1 cellular context compared by ENCODE assay signal in genomic region chr1:201945157-201945556, GRCh38.
TF ChIP-seq lines count a peak whose summit lies in the region.

No MANE protein-coding gene starts in this region.

TF ChIP-seq in K562, 482 proteins besides CTCF, POLR2A, EP300 and RAD21 (continued from another document and continues in another):
- TF ChIP-seq PATZ1 (CRISPR knock-in tag; IDR thresholded peaks at IDR 0.05; ENCODE audit: borderline replicate concordance), result no peak
- TF ChIP-seq KDM1A (IDR thresholded peaks at IDR 0.05), result no peak
- TF ChIP-seq IRF1 (CRISPR knock-in tag; IDR thresholded peaks at IDR 0.05; ENCODE audit: borderline replicate concordance), result no peak
- no peak for TF ChIP-seq SMARCB1 (IDR thresholded peaks at IDR 0.05; ENCODE audit: insufficient read length, low read depth)
- no peak for TF ChIP-seq TAF9B (IDR thresholded peaks at IDR 0.05; ENCODE audit: partially characterized antibody)
- TF ChIP-seq JUND (IDR thresholded peaks at IDR 0.05; ENCODE audit: borderline replicate concordance, low read depth, low read length), result peak; percentile 25; the same call in 1 of the 2 replicates
- peak; percentile 30; the same call in 1 of the 3 replicates for TF ChIP-seq JUND (tag; IDR thresholded peaks at IDR 0.05; ENCODE audit: borderline replicate concordance, low read depth, low read length)
- TF ChIP-seq SP1 (CRISPR knock-in tag; IDR thresholded peaks at IDR 0.05), result no peak
- peak; percentile 40; the same call in 1 of the 2 replicates for TF ChIP-seq ZBTB2 (IDR thresholded peaks at IDR 0.05)
- no peak for TF ChIP-seq CHAMP1 (IDR thresholded peaks at IDR 0.05)
- no peak for TF ChIP-seq CREM (IDR thresholded peaks at IDR 0.05; ENCODE audit: low read depth)
- TF ChIP-seq MBD1 (CRISPR knock-in tag; IDR thresholded peaks at IDR 0.05), result no peak
- no peak for TF ChIP-seq AFF4 (CRISPR knock-in tag; IDR thresholded peaks at IDR 0.05)
- TF ChIP-seq ATF7 (IDR thresholded peaks at IDR 0.05), result peak; percentile 27; the same call in 1 of the 2 replicates
- no peak for TF ChIP-seq MCM2 (IDR thresholded peaks at IDR 0.05; ENCODE audit: low read depth)
- no peak for TF ChIP-seq PML (IDR thresholded peaks at IDR 0.05; ENCODE audit: low read length)
- TF ChIP-seq ZFP36 (IDR thresholded peaks at IDR 0.05; ENCODE audit: low read depth, low read length, partially characterized antibody), result no peak
- no peak for TF ChIP-seq ZNF740 (CRISPR knock-in tag; IDR thresholded peaks at IDR 0.05)
- no peak for TF ChIP-seq ZNF740 (tag; IDR thresholded peaks at IDR 0.05)
- no peak for TF ChIP-seq ZBTB43 (CRISPR knock-in tag; IDR thresholded peaks at IDR 0.05)
- no peak for TF ChIP-seq ZNF655 (CRISPR knock-in tag; IDR thresholded peaks at IDR 0.05)
- no peak for TF ChIP-seq MIER1 (IDR thresholded peaks at IDR 0.05; ENCODE audit: low read depth)
- TF ChIP-seq ADNP (tag; IDR thresholded peaks at IDR 0.05), result no peak
- TF ChIP-seq ZNF780A (CRISPR knock-in tag; IDR thresholded peaks at IDR 0.05), result no peak
- TF ChIP-seq FOSL1 (tag; conservative IDR thresholded peaks at IDR 0.05), result no peak
- TF ChIP-seq TEAD1 (CRISPR knock-in tag; IDR thresholded peaks at IDR 0.05), result no peak
- no peak for TF ChIP-seq ZNF431 (CRISPR knock-in tag; IDR thresholded peaks at IDR 0.05)
- TF ChIP-seq GTF2E2 (tag; IDR thresholded peaks at IDR 0.05), result no peak
- no peak for TF ChIP-seq E2F6 (IDR thresholded peaks at IDR 0.05; ENCODE audit: borderline replicate concordance in 1 of 2, extremely low read depth in 1 of 2, insufficient read depth in 1 of 2, insufficient read length in 1 of 2, low read depth in 1 of 2, low read length in 1 of 2, poor library complexity in 1 of 2, severe bottlenecking in 1 of 2)
- no peak for TF ChIP-seq ZNF282 (CRISPR knock-in tag; IDR thresholded peaks at IDR 0.05)
- peak; percentile 55; the same call in 1 of the 2 replicates for TF ChIP-seq NBN (IDR thresholded peaks at IDR 0.05; ENCODE audit: low read depth)
- TF ChIP-seq FOXJ3 (CRISPR knock-in tag; IDR thresholded peaks at IDR 0.05), result no peak
- TF ChIP-seq BCOR (IDR thresholded peaks at IDR 0.05), result 0 out of 2 replicates have a peak, but pooled peaks have one; percentile 20
- no peak for TF ChIP-seq BDP1 (IDR thresholded peaks at IDR 0.05; ENCODE audit: insufficient read depth, insufficient read length)
- no peak for TF ChIP-seq SP2 (IDR thresholded peaks at IDR 0.05; ENCODE audit: extremely low read depth, low read depth, low read length, poor library complexity, severe bottlenecking)
- TF ChIP-seq POU5F1 (IDR thresholded peaks at IDR 0.05; ENCODE audit: borderline replicate concordance, low read depth, low read length, partially characterized antibody), result no peak
- TF ChIP-seq DDX20 (tag; IDR thresholded peaks at IDR 0.05; ENCODE audit: low read depth), result no peak
- TF ChIP-seq BRF2 (IDR thresholded peaks at IDR 0.05; ENCODE audit: borderline replicate concordance, insufficient read depth, insufficient read length), result no peak
- no peak for TF ChIP-seq PREB (CRISPR knock-in tag; IDR thresholded peaks at IDR 0.05)
- TF ChIP-seq SOX6 (IDR thresholded peaks at IDR 0.05), result peak; percentile 43; the same call in 1 of the 2 replicates
